11 cellular contexts compared by ENCODE assay signal in the genomic region with DNA sequence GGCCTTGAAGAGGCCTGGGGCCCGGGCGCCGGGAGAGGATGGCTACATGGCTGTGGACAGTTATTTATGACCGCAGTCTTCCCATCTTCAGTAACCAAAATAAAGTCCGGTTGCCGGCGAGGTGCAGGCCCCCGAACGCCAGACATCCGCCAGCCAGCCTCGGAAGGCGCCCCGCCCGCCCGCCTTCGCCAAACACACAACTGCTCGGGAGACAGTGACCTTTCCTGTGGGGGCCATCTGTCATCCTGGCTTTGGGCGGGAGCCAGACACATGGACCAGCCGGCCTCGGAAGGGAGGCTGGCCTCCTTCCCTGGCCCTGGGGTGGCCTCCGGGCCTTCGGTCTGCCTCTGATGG.
A peak's percentile ranks its signal among the peaks of the same experiment; 100 is the strongest.
DNase-seq lines count a peak whose midpoint lies in the region; ATAC-seq, FAIRE-seq and TF ChIP-seq lines count a peak whose summit lies in the region.
"Had no signal": no experiment of that assay in that cellular context is flagged by ENCODE, and none has a peak within 500 bp of the region (broad histone marks: within the 10 kb centered on the region; RNA-seq: fewer than 3 reads in every experiment).

No MANE protein-coding gene starts in this region.

- DNase-seq in PC-9 = no peak
- DNase-seq in upper lobe of right lung = peak; percentile 68
- DNase-seq in UCSD-AML1 (lab: John Stamatoyannopoulos, UW; ENCODE audit: unreplicated experiment) = no peak
- DNase-seq in HTR-8/SVneo (ENCODE audit: insufficient read length, low spot score) = no peak
- DNase-seq: NCI-H2081 treated with DMSO at 0.1 percent for 48 hours had no signal

- no peaks in the 10 kb centered on the region for H3K79me2 ChIP-seq in PC-9 (ENCODE audit: low read depth)

- ATAC-seq in esophagus mucosa (peak; percentile 4), upper lobe of right lung (peak; percentile 21), GM19395 (IDR thresholded peaks at IDR 0.05; ENCODE audit: unreplicated experiment) (no peak)

- POLR2A ChIA-PET in PC-9 (lab: Charles Lee; ENCODE audit: unreplicated experiment) = no interaction called here

- no peak for FAIRE-seq in HTR-8/SVneo (lab: Jason Lieb, UNC)

- no peak overlapping the region for H2AFZ ChIP-seq in PC-9
- H2AFZ ChIP-seq: neural progenitor cell had no signal

- no peak overlapping the region for H3K4me3 ChIP-seq in PC-9
- no peak overlapping the region for H3K4me3 ChIP-seq in mucosa of rectum (ENCODE audit: low read length in 2 of 2)
- no peak overlapping the region for H3K4me3 ChIP-seq in upper lobe of right lung
- H3K4me3 ChIP-seq: body of pancreas, neural progenitor cell, SK-N-MC had no signal

- H3K27ac ChIP-seq in PC-9 (peak overlapping the region; percentile 69), mucosa of rectum (ENCODE audit: low read depth in 2 of 2, low read length in 2 of 2) (peak overlapping the region; percentile 48 to 67), upper lobe of right lung (peak overlapping the region; percentile 51)
- H3K27ac ChIP-seq: neural progenitor cell, SK-N-MC had no signal

- no peaks in the 10 kb centered on the region for H3K9me2 ChIP-seq in PC-9 (ENCODE audit: insufficient read depth)

- H3K27me3 ChIP-seq in PC-9 (ENCODE audit: insufficient read depth, low read depth) (no peaks in the 10 kb centered on the region), mucosa of rectum (ENCODE audit: control insufficient read depth in 2 of 2, insufficient read depth in 2 of 2, low read length in 2 of 2) (no peaks in the 10 kb centered on the region), upper lobe of right lung (no peaks in the 10 kb centered on the region)
- H3K27me3 ChIP-seq: body of pancreas, neural progenitor cell had no signal

- CTCF ChIA-PET in PC-9 (lab: Charles Lee) = no interaction called here

- TF ChIP-seq CTCF in PC-9 (conservative IDR thresholded peaks at IDR 0.05) = no peak
- TF ChIP-seq CTCF in upper lobe of right lung (IDR thresholded peaks at IDR 0.05) = no peak

- H3K4me1 ChIP-seq in PC-9 (replicated peaks; ENCODE audit: insufficient read depth) (peaks cover 22% of the 10 kb centered on the region), mucosa of rectum (ENCODE audit: control insufficient read depth in 2 of 2, insufficient read depth in 2 of 2, low read length in 2 of 2) (peaks cover 11 to 12% of the 10 kb centered on the region in 2 donors), upper lobe of right lung (peaks cover 34% of the 10 kb centered on the region)

- no TSS peak for BruUV-seq in PC-9 (replicated peaks; lab: Mats Ljungman, UMichigan)

- H3K9ac ChIP-seq in mucosa of rectum (ENCODE audit: low read depth in 1 of 2, low read length in 2 of 2) = no peak overlapping the region
- H3K9ac ChIP-seq: neural progenitor cell had no signal

- H3K9me3 ChIP-seq in PC-9 (ENCODE audit: insufficient read depth, low read depth) (no peaks in the 10 kb centered on the region), mucosa of rectum (ENCODE audit: control insufficient read depth in 2 of 2, low read length in 2 of 2) (no peaks in the 10 kb centered on the region), upper lobe of right lung (no peaks in the 10 kb centered on the region)
- H3K9me3 ChIP-seq: body of pancreas had no signal

- H3K4me2 ChIP-seq in PC-9 = peak overlapping the region; percentile 68; the same call in 1 of the 2 replicates

- H3F3A ChIP-seq in PC-9 (ENCODE audit: insufficient read depth, low read depth) = peaks cover 18% of the 10 kb centered on the region

- intact Hi-C loops in PC-9 (cut with micrococcal nuclease; ENCODE audit: unreplicated experiment) = loop anchor here (1.0 kb wide), 2 partner anchors 70 to 71 kb away; no protein-coding TSS in a partner anchor
- intact Hi-C loops in upper lobe of right lung (cut with DNase I) = no loop called here

- H4K20me1 ChIP-seq in PC-9 (ENCODE audit: insufficient read depth) = no peaks in the 10 kb centered on the region

- H3K36me3 ChIP-seq in PC-9 (ENCODE audit: low read depth) = no peaks in the 10 kb centered on the region
- no peaks in the 10 kb centered on the region for H3K36me3 ChIP-seq in mucosa of rectum (ENCODE audit: control insufficient read depth in 2 of 2, insufficient read depth in 2 of 2, low read length in 2 of 2)
- H3K36me3 ChIP-seq in upper lobe of right lung = no peaks in the 10 kb centered on the region
- H3K36me3 ChIP-seq: neural progenitor cell had no signal
